ENCODE assay signal across 11 cellular contexts in genomic region chr17:61408151-61409041, GRCh38. TPM values are rescaled to one million over a fixed set of nuclear protein-coding genes. Genes with fewer than 3 reads are reported as not detected.
DNase-seq lines count a peak whose midpoint lies in the region; ATAC-seq and TF ChIP-seq lines count a peak whose summit lies in the region.
"Had no signal": no experiment of that assay in that cellular context is flagged by ENCODE, and none has a peak within 500 bp of the region (broad histone marks: within the 10 kb centered on the region; RNA-seq: fewer than 3 reads in every experiment).

No MANE protein-coding gene starts in this region.

- no peak overlapping the region for H3K9ac ChIP-seq in trophoblast cell (ENCODE audit: low read length)

- H2BK120ac ChIP-seq in trophoblast cell (ENCODE audit: insufficient read depth, low read length, poor library complexity): no peak overlapping the region

- no peak overlapping the region for H3K18ac ChIP-seq in trophoblast cell (ENCODE audit: low read length)

- no peak overlapping the region for H3K23ac ChIP-seq in trophoblast cell (ENCODE audit: low read length)

- H3K9me3 ChIP-seq in WERI-Rb-1 (ENCODE audit: severe bottlenecking) (no peaks in the 10 kb centered on the region), heart left ventricle (no peaks in the 10 kb centered on the region), gastrocnemius medialis (no peaks in the 10 kb centered on the region), SJCRH30 (replicated peaks) (no peaks in the 10 kb centered on the region; the same call in 1 of the 2 replicates), trophoblast cell (ENCODE audit: insufficient read depth, low read depth, low read length) (peaks cover 10% of the 10 kb centered on the region)

- H4K91ac ChIP-seq in trophoblast cell (ENCODE audit: low read depth, low read length): no peak overlapping the region

- DNase-seq in GM20000 (ENCODE audit: low spot score): peak; percentile 39
- DNase-seq in WERI-Rb-1: peak; percentile 13
- peak in 4 of 5 donors; percentile 9 to 66 (median 22) for DNase-seq in heart left ventricle
- peak in 1 of 2 donors; percentile 8 for DNase-seq in gastrocnemius medialis
- no peak for DNase-seq in NCI-H1417 treated with DMSO at 0.1 percent for 48 hours (lab: John Stamatoyannopoulos, UW)
- no peak for DNase-seq in SJCRH30
- DNase-seq in trophoblast cell: no peak
- no peak for DNase-seq in substantia nigra (lab: John Stamatoyannopoulos, UW)
- DNase-seq: SHP77 treated with DMSO at 0.1 percent for 48 hours had no signal

- no peak overlapping the region for H2AK5ac ChIP-seq in trophoblast cell (ENCODE audit: low read length)

- no peak overlapping the region for H3K4me2 ChIP-seq in trophoblast cell (ENCODE audit: low read length)

- WGBS in heart left ventricle, 4 donors: 58 to 70% (median 66%) methylated on average over 34 to 41 of the region's 41 CpGs
- WGBS in trophoblast cell (ENCODE audit: extremely low coverage, insufficient coverage, insufficient read length): no CpG with 5 or more reads among the region's 41 CpGs

- H4K8ac ChIP-seq in trophoblast cell (ENCODE audit: low read depth, low read length): no peak overlapping the region

- H3K4ac ChIP-seq in trophoblast cell (ENCODE audit: low read depth, low read length): no peak overlapping the region

- peak overlapping the region; percentile 91 for H3K4me3 ChIP-seq in WERI-Rb-1 (ENCODE audit: low read depth, low read length)
- H3K4me3 ChIP-seq in heart left ventricle: peak overlapping the region in 11 of 12 donors; percentile 20 to 84 (median 67)
- peak overlapping the region in 2 of 4 donors; percentile 61 to 67 for H3K4me3 ChIP-seq in gastrocnemius medialis
- H3K4me3 ChIP-seq in SJCRH30: no peak overlapping the region
- no peak overlapping the region for H3K4me3 ChIP-seq in trophoblast cell (ENCODE audit: low read depth, low read length)

- intact Hi-C loops in heart left ventricle (cut with DNase I): loop anchor here in 7 of 10 donors (2.0 to 10.0 kb wide), 5 partner anchors 274 to 688 kb away; no protein-coding TSS in a partner anchor
- intact Hi-C loops in gastrocnemius medialis (cut with DNase I; ENCODE audit: low total_unique reads): loop anchor here (2.0 to 5.0 kb wide), 2 partner anchors 406 to 686 kb away; no protein-coding TSS in a partner anchor

- in situ Hi-C loops in gastrocnemius medialis (cut with MboI; ENCODE audit: low sequenced_read_pairs in 4 of 4): no loop called here

- H3K36me3 ChIP-seq in WERI-Rb-1: no peaks in the 10 kb centered on the region; the same call in 1 of the 2 replicates
- peaks cover 0 to 32% (median 0%) of the 10 kb centered on the region in 9 donors for H3K36me3 ChIP-seq in heart left ventricle
- no peaks in the 10 kb centered on the region for H3K36me3 ChIP-seq in gastrocnemius medialis
- H3K36me3 ChIP-seq in SJCRH30: peaks cover 50% of the 10 kb centered on the region
- no peaks in the 10 kb centered on the region for H3K36me3 ChIP-seq in trophoblast cell (ENCODE audit: control insufficient read depth in 1 of 2, insufficient read depth in 2 of 2, low read length in 2 of 2)

- H2AFZ ChIP-seq in trophoblast cell (ENCODE audit: insufficient read depth, low read length, poor library complexity): no peak overlapping the region

- no peaks in the 10 kb centered on the region for H3K79me2 ChIP-seq in trophoblast cell (ENCODE audit: control insufficient read depth, insufficient read depth, low read length, poor library complexity)

- ATAC-seq in heart left ventricle (no peak), gastrocnemius medialis (no peak)
- ATAC-seq: GM12878 had no signal

- no peak for TF ChIP-seq POLR2A in heart left ventricle (IDR thresholded peaks at IDR 0.05)
- TF ChIP-seq POLR2A in gastrocnemius medialis (IDR thresholded peaks at IDR 0.05): no peak

- peaks cover 8% of the 10 kb centered on the region for H3K79me1 ChIP-seq in trophoblast cell (ENCODE audit: low read length)

- H3K27me3 ChIP-seq in WERI-Rb-1 (ENCODE audit: insufficient read depth, low read depth, severe bottlenecking) (peaks cover 8% of the 10 kb centered on the region), heart left ventricle (peaks cover 19 to 93% (median 39%) of the 10 kb centered on the region in 9 donors), gastrocnemius medialis (peaks cover 36 to 50% (median 48%) of the 10 kb centered on the region in 3 donors), SJCRH30 (no peaks in the 10 kb centered on the region), trophoblast cell (ENCODE audit: insufficient read depth, low read length) (peaks cover 88% of the 10 kb centered on the region)

- peaks cover 0 to 73% (median 29%) of the 10 kb centered on the region in 12 donors for H3K4me1 ChIP-seq in heart left ventricle
- peaks cover 6 to 32% of the 10 kb centered on the region in 2 donors for H3K4me1 ChIP-seq in gastrocnemius medialis
- peaks cover 5% of the 10 kb centered on the region; the same call in 1 of the 2 replicates for H3K4me1 ChIP-seq in SJCRH30
- peaks cover 9 to 32% of the 10 kb centered on the region in 2 experiments for H3K4me1 ChIP-seq in trophoblast cell (ENCODE audit: control insufficient read depth in 1 of 2, insufficient read depth in 2 of 2, low read length in 2 of 2)

- no peak overlapping the region for H3K14ac ChIP-seq in trophoblast cell (ENCODE audit: low read length)

- H2BK5ac ChIP-seq in trophoblast cell (ENCODE audit: low read depth, low read length, poor library complexity): no peak overlapping the region

- H2BK12ac ChIP-seq in trophoblast cell (ENCODE audit: low read length): no peak overlapping the region

- H3K27ac ChIP-seq in WERI-Rb-1 (no peak overlapping the region), heart left ventricle (peak overlapping the region in 11 of 12 donors; percentile 1 to 88 (median 53)), gastrocnemius medialis (peak overlapping the region; percentile 13 to 44 (median 35)), SJCRH30 (no peak overlapping the region), trophoblast cell (ENCODE audit: low read depth, low read length) (no peak overlapping the region), substantia nigra (ENCODE audit: low read depth, low read length, poor library complexity, severe bottlenecking) (no peak overlapping the region)

- TF ChIP-seq CTCF in GM20000 (IDR thresholded peaks at IDR 0.05; ENCODE audit: extremely low read depth, missing control alignments) (no peak), WERI-Rb-1 (IDR thresholded peaks at IDR 0.05; ENCODE audit: low read depth, low read length) (no peak), heart left ventricle (IDR thresholded peaks at IDR 0.05) (no peak), gastrocnemius medialis (IDR thresholded peaks at IDR 0.05 in 4 of 5, conservative IDR thresholded peaks at IDR 0.05 in 1 of 5) (no peak)

- H4K12ac ChIP-seq in trophoblast cell (ENCODE audit: low read depth, low read length): no peak overlapping the region

RNA-seq across cellular contexts. Expression of gene TBX2, which starts 8.8 kb away (rescaled TPM):
- 10 to 100 TPM in 7 of 9 donors, 1 to 10 TPM in 2; 7.0 to 23.0 (median 13.6) TPM for total RNA-seq in heart left ventricle
- polyA plus RNA-seq in heart left ventricle: 10 to 100 TPM in 1 of 2 donors, 1 to 10 TPM in 1; 9.6 to 13.4 TPM
- 10 to 100 TPM in 1 of 4 donors, 1 to 10 TPM in 3; 4.2 to 10.4 (median 6.4) TPM for total RNA-seq in gastrocnemius medialis
- 42.3 and 42.7 TPM in 2 replicates for total RNA-seq in SJCRH30 (2014; rRNA removed; shearing (Covaris generic))
- 2.7 and 3.0 TPM in 2 replicates for polyA plus RNA-seq in trophoblast cell (2013)
- polyA plus RNA-seq: GM12878 had no signal

RNA-seq across cellular contexts. Expression of gene TBX4, which starts 43.8 kb away (rescaled TPM):
- total RNA-seq in heart left ventricle (under 1 TPM in 3 of 9 donors, not detected in 6; 0.09 to 0.29 (median 0.10) TPM), gastrocnemius medialis (not detected)
- under 1 TPM in 1 of 2 donors, not detected in 1; 0.07 TPM for polyA plus RNA-seq in heart left ventricle
- total RNA-seq in SJCRH30 (2014; rRNA removed; shearing (Covaris generic)): 0.35 and 0.42 TPM in 2 replicates
- 0.93 and 0.97 TPM in 2 replicates for polyA plus RNA-seq in trophoblast cell (2013)
- total RNA-seq: GM12878, omental fat pad had no signal

Comparison
In these comparisons a context has a peak if more than half of its experiments do, and no peak if none do; other contexts are left out.
1. DNase-seq: peak in GM20000 (single experiment), WERI-Rb-1 (single experiment) and heart left ventricle (4 of 5); none in NCI-H1417 treated with DMSO at 0.1 percent for 48 hours (single experiment), SJCRH30 (0 of 2), trophoblast cell (0 of 2) and substantia nigra (0 of 49).
2. H3K27ac ChIP-seq: peak in heart left ventricle (11 of 12) and gastrocnemius medialis (4 of 4); none in WERI-Rb-1 (single experiment), SJCRH30 (single experiment), trophoblast cell (single experiment) and substantia nigra (single experiment).
3. H3K4me3 ChIP-seq: peak in WERI-Rb-1 (single experiment) and heart left ventricle (11 of 12); none in SJCRH30 (single experiment) and trophoblast cell (single experiment).